In the genomic region with DNA sequence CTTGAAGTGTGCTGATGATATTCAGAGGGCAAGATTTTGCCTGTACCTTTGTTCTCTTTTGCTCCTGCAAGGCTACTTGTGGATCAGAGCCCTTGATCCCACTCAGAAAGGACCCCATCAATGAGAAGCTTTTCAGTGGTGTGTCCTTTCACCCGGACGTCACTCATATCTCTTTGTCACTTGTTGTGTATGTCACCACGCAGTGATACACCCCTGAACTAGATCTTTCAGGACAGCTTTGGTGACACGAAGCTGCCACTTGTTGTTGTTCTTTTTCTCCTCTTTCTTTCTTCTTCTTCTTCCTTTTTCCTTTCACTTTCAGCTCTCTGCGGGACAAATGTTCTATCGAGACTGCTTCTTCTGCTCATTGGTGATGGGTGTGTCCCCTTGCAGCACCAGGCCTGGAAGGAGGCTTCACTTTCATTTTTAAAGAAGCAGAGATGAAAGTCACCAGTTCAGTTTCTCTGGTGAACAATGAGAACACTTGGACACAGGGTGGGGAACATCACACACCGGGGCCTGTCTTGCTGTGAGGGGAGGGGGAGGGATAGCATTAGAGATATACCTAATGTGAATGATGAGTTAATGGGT, we compare ENCODE assay signal across 8 cellular contexts.
DNase-seq lines count a peak whose midpoint lies in the region; ATAC-seq, FAIRE-seq and TF ChIP-seq lines count a peak whose summit lies in the region.

No MANE protein-coding gene starts in this region.

- peak; percentile 94 for ATAC-seq in HG03196 (IDR thresholded peaks at IDR 0.05; ENCODE audit: unreplicated experiment)
- peak; percentile 85 for ATAC-seq in mucosa of descending colon

- no peak for TF ChIP-seq CTCF in AG10803 (conservative IDR thresholded peaks at IDR 0.05; ENCODE audit: low read length)
- no peak for TF ChIP-seq CTCF in mucosa of descending colon (IDR thresholded peaks at IDR 0.05)

- peak overlapping the region; percentile 71 for H3K4me3 Mint-ChIP-seq in activated T-cell treated with anti-CD3 and anti-CD28 coated beads, Interleukin-2, amount 50 U/mL, for 24 hours

- intact Hi-C loops in mucosa of descending colon (cut with DNase I, micrococcal nuclease) = no loop called here

- no peaks in the 10 kb centered on the region for H3K36me3 ChIP-seq in mucosa of descending colon (ENCODE audit: low read depth)

- no peaks in the 10 kb centered on the region for H3K9me3 ChIP-seq in mucosa of descending colon

- H3K27ac Mint-ChIP-seq in activated T-cell treated with anti-CD3 and anti-CD28 coated beads, Interleukin-2, amount 50 U/mL, for 24 hours = peak overlapping the region; percentile 96

- peak; percentile 100 for FAIRE-seq in GM19239 (lab: Jason Lieb, UNC)

- H3K4me3 ChIP-seq in AG10803 (ENCODE audit: low read length) (peak overlapping the region; percentile 39), mucosa of descending colon (no peak overlapping the region)

- H3K9me3 Mint-ChIP-seq in activated T-cell treated with anti-CD3 and anti-CD28 coated beads, Interleukin-2, amount 50 U/mL, for 24 hours = no peaks in the 10 kb centered on the region

- DNase-seq in AG10803 (ENCODE audit: low read depth) (peak; percentile 18), GM19239 (ENCODE audit: insufficient read length, low spot score) (no peak), mucosa of descending colon (peak in 1 of 3 donors; percentile 12), NCI-H2081 treated with DMSO at 0.1 percent for 48 hours (lab: John Stamatoyannopoulos, UW) (no peak), caudate nucleus (lab: John Stamatoyannopoulos, UW) (no peak), SKM-1 treated with dmso at 0.1 percent for 144 hours (lab: John Stamatoyannopoulos, UW; ENCODE audit: unreplicated experiment) (no peak)
- DNase-seq in activated T-cell treated with anti-CD3 and anti-CD28 coated beads, Interleukin-2, amount 50 U/mL, for 24 hours = peak; percentile 46

- H3K36me3 Mint-ChIP-seq in activated T-cell treated with anti-CD3 and anti-CD28 coated beads, Interleukin-2, amount 50 U/mL, for 24 hours (ENCODE audit: low read depth) = peaks cover 11% of the 10 kb centered on the region

- no peaks in the 10 kb centered on the region for H3K4me1 ChIP-seq in mucosa of descending colon (ENCODE audit: low read depth)

- peaks cover 29% of the 10 kb centered on the region for H3K4me1 Mint-ChIP-seq in activated T-cell treated with anti-CD3 and anti-CD28 coated beads, Interleukin-2, amount 50 U/mL, for 24 hours (ENCODE audit: low read depth)

- H3K27ac ChIP-seq in caudate nucleus (ENCODE audit: low read depth, low read length) = no peak overlapping the region

- H3K27me3 Mint-ChIP-seq in activated T-cell treated with anti-CD3 and anti-CD28 coated beads, Interleukin-2, amount 50 U/mL, for 24 hours = peaks cover 15% of the 10 kb centered on the region

Comparison
In these comparisons a context has a peak if more than half of its experiments do, and no peak if none do; other contexts are left out.
1. DNase-seq: peak in AG10803 (single experiment) and activated T-cell treated with anti-CD3 and anti-CD28 coated beads, Interleukin-2, amount 50 U/mL, for 24 hours (single experiment); none in GM19239 (single experiment), NCI-H2081 treated with DMSO at 0.1 percent for 48 hours (single experiment), caudate nucleus (0 of 61) and SKM-1 treated with dmso at 0.1 percent for 144 hours (single experiment).